ENCODE assay signal across 27 cellular contexts in genomic region chr19:44156475-44156874, GRCh38.
"Had no signal": no experiment of that assay in that cellular context is flagged by ENCODE, and none has a peak within 500 bp of the region (broad histone marks: within the 10 kb centered on the region; RNA-seq: fewer than 3 reads in every experiment).

No MANE protein-coding gene starts in this region.

- H3K9ac ChIP-seq: parathyroid adenoma had no signal

- ATAC-seq: activated CD4-positive, alpha-beta T cell treated with anti-CD3 and anti-CD28 coated beads for 36 hours; activated naive CD4-positive, alpha-beta T cell treated with anti-CD3 and anti-CD28 coated beads, Interleukin-2, amount 50 U/mL, for 72 hours; activated T-helper 17 cell treated with anti-CD3 and anti-CD28 coated beads, Interleukin-2, amount 50 U/mL, for 72 hours; effector memory CD8-positive, alpha-beta T cell; gastroesophageal sphincter; left ventricle myocardium superior; right cardiac atrium; stimulated activated naive B cell treated with anti-CD40 and anti-IgM and Interleukin-4, amounts not matched to agents 10 μg/mL and 1 μg/mL and 100 μg/mL, for 72 hours had no signal

- H3K27ac ChIP-seq: adrenal gland, breast epithelium, dorsolateral prefrontal cortex, gastroesophageal sphincter, parathyroid adenoma, skin epidermis, thoracic aorta, upper lobe of left lung had no signal

- DNase-seq: activated B cell treated with CpG ODN at 0.5 μM for 24 hours; activated CD4-positive, alpha-beta T cell treated with anti-CD3 and anti-CD28 coated beads for 36 hours; activated CD4-positive, alpha-beta T cell treated with anti-CD3 and anti-CD28 coated beads, Interleukin-2, amount 50 U/mL, for 4 hours; activated CD8-positive, alpha-beta memory T cell treated with anti-CD3 and anti-CD28 coated beads for 24 hours; activated CD8-positive, alpha-beta memory T cell treated with anti-CD3 and anti-CD28 coated beads, Interleukin-2, amount 50 U/mL, for 4 hours; activated T-cell treated with anti-CD3 and anti-CD28 coated beads, Interleukin-2, amount 50 U/mL, for 24 hours; adrenal gland; dorsolateral prefrontal cortex; effector memory CD8-positive, alpha-beta T cell; head of caudate nucleus; hypothalamus; left ventricle myocardium superior; naive B cell; nucleus accumbens; right cardiac atrium; stimulated activated CD4-positive, alpha-beta T cell treated with anti-CD3 and anti-CD28 coated beads, Interleukin-2, amount 100 ng/mL, for 24 hours; stimulated activated CD8-positive, alpha-beta memory T cell treated with anti-CD3 and anti-CD28 coated beads, Interleukin-4, amount 100 ng/mL, for 48 hours; stimulated activated naive B cell treated with anti-CD40 and anti-IgM and Interleukin-4, amounts not matched to agents 10 μg/mL and 1 μg/mL and 100 μg/mL, for 72 hours; T-helper 9 cell; upper lobe of left lung had no signal

- H3K27me3 ChIP-seq: adrenal gland, breast epithelium, dorsolateral prefrontal cortex, gastroesophageal sphincter, upper lobe of left lung had no signal

- H3K4me1 ChIP-seq: adrenal gland, breast epithelium, gastroesophageal sphincter, parathyroid adenoma, upper lobe of left lung had no signal

- H3K4me3 ChIP-seq: gastroesophageal sphincter, skin epidermis, upper lobe of left lung had no signal
